8 cellular contexts compared by ENCODE assay signal in genomic region chr10:96090463-96090800, GRCh38. TPM values are rescaled to one million over a fixed set of nuclear protein-coding genes. Genes with fewer than 3 reads are reported as not detected.
DNase-seq lines count a peak whose midpoint lies in the region; ATAC-seq and TF ChIP-seq lines count a peak whose summit lies in the region.

No MANE protein-coding gene starts in this region.

- intact Hi-C loops in Panc1 (cut with micrococcal nuclease; ENCODE audit: unreplicated experiment): loop anchor here (1.0 kb wide), 1 partner anchor 40 kb away; the partner anchor contains the start of gene ZNF518A
- intact Hi-C loops in sciatic nerve (cut with DNase I): no loop called here

- CTCF ChIA-PET in Panc1 (lab: Charles Lee): no interaction called here

- H3K4me3 ChIP-seq in Panc1 (ENCODE audit: low read depth in 2 of 2, low read length in 2 of 2): peak overlapping the region; percentile 70 to 92

- H3K4me1 Mint-ChIP-seq in effector memory CD8-positive, alpha-beta T cell (ENCODE audit: low read depth in 2 of 2): peaks cover 8 to 9% of the 10 kb centered on the region in 2 donors

- DNase-seq in Panc1 (ENCODE audit: low read depth, low spot score) (no peak), sciatic nerve (ENCODE audit: low spot score) (no peak), NCI-H146 (lab: John Stamatoyannopoulos, UW) (no peak), DMS53 (lab: John Stamatoyannopoulos, UW) (no peak), mesenteric fat pad (ENCODE audit: low spot score) (no peak)
- DNase-seq in effector memory CD8-positive, alpha-beta T cell: peak in 1 of 3 experiments; percentile 1

- H3K27me3 ChIP-seq in Panc1 (ENCODE audit: control insufficient read depth, insufficient read depth, low read length): peaks cover 19% of the 10 kb centered on the region

- peak overlapping the region; percentile 90 for H3K4me3 Mint-ChIP-seq in effector memory CD8-positive, alpha-beta T cell

- peak overlapping the region; percentile 91 for H3K27ac ChIP-seq in Panc1 (ENCODE audit: low read length)

- no peaks in the 10 kb centered on the region for H3K36me3 ChIP-seq in ES-I3 (ENCODE audit: insufficient read depth, low read length)
- H3K36me3 ChIP-seq in Panc1 (ENCODE audit: control insufficient read depth, insufficient read depth, low read length): no peaks in the 10 kb centered on the region

- in situ Hi-C loops in Panc1 (cut with HindIII; ENCODE audit: low pct_unique_long_range_greater_than_20kb, low sequenced_read_pairs): no loop called here

- no TSS peak for BruUV-seq in Panc1 (replicated peaks; lab: Mats Ljungman, UMichigan)

- H3K9me3 ChIP-seq in ES-I3 (ENCODE audit: control insufficient read depth, insufficient read depth, low read length) (no peaks in the 10 kb centered on the region), Panc1 (ENCODE audit: control insufficient read depth, insufficient read depth, low read depth, low read length) (peaks cover 8% of the 10 kb centered on the region)

- peaks cover 37 to 39% of the 10 kb centered on the region in 2 donors for H3K27me3 Mint-ChIP-seq in effector memory CD8-positive, alpha-beta T cell

- H3K36me3 Mint-ChIP-seq in effector memory CD8-positive, alpha-beta T cell (ENCODE audit: insufficient read depth): peaks cover 23% of the 10 kb centered on the region

- H3K9ac ChIP-seq in ES-I3 (ENCODE audit: low read depth, low read length): peak overlapping the region; percentile 77; the same call in 1 of the 2 replicates

- POLR2A ChIA-PET in Panc1 (lab: Charles Lee): interaction anchor here (0.9 to 2.2 kb wide), 2 partner anchors 33 to 39 kb away, joined by 3 to 6 read pairs; partner anchors contain the start of gene ZNF518A

- ATAC-seq in Panc1 (no peak), sciatic nerve (peak; percentile 38), GM18907 (IDR thresholded peaks at IDR 0.05; ENCODE audit: unreplicated experiment) (no peak)
- ATAC-seq in effector memory CD8-positive, alpha-beta T cell (replicated peaks): no peak

- peak overlapping the region; percentile 99 for H3K27ac Mint-ChIP-seq in effector memory CD8-positive, alpha-beta T cell

- H3K4me1 ChIP-seq in ES-I3 (ENCODE audit: insufficient read depth, low read length) (no peaks in the 10 kb centered on the region), Panc1 (ENCODE audit: control insufficient read depth, insufficient read depth, low read length) (peaks cover 3% of the 10 kb centered on the region; the same call in 1 of the 2 replicates)

- TF ChIP-seq CTCF in Panc1 (IDR thresholded peaks at IDR 0.05): no peak

- H3K9me3 Mint-ChIP-seq in effector memory CD8-positive, alpha-beta T cell: peaks cover 2 to 8% of the 10 kb centered on the region in 2 donors

RNA-seq across cellular contexts. Expression of gene ZNF518A, which starts 39.7 kb away (rescaled TPM):
- total RNA-seq in Panc1 (2021; ENCODE audit: unreplicated experiment) (26.1 TPM), sciatic nerve (33.4 TPM), mesenteric fat pad (12.9 TPM)
- 6.8 TPM for polyA plus RNA-seq in Panc1 (2012; ENCODE audit: insufficient read length)

RNA-seq across cellular contexts. Expression of gene CCNJ, which starts 47.0 kb away (rescaled TPM):
- total RNA-seq in Panc1 (2021; ENCODE audit: unreplicated experiment) (15.2 TPM), sciatic nerve (5.1 TPM), mesenteric fat pad (7.3 TPM)
- polyA plus RNA-seq in Panc1 (2012; ENCODE audit: insufficient read length): 7.8 TPM
